ENCODE assay signal across 24 cellular contexts in genomic region chr19:56664511-56664910, GRCh38. TPM values are rescaled to one million over a fixed set of nuclear protein-coding genes. Genes with fewer than 3 reads are reported as not detected.
"Had no signal": no experiment of that assay in that cellular context is flagged by ENCODE, and none has a peak within 500 bp of the region (broad histone marks: within the 10 kb centered on the region; RNA-seq: fewer than 3 reads in every experiment).

No MANE protein-coding gene starts in this region.

- DNase-seq: colonic mucosa; cortex of kidney; effector CD8-positive, alpha-beta T cell; effector memory CD8-positive, alpha-beta T cell; endodermal cell; erythroblast; esophagus squamous epithelium; foreskin fibroblast; foreskin melanocyte; gastrocnemius medialis; glutamatergic neuron; heart right ventricle; hippocampal formation; left cardiac atrium; left lung; lower lobe of right lung; mesenchymal stem cell; midbrain had no signal

- ATAC-seq: effector memory CD8-positive, alpha-beta T cell; esophagus mucosa; gastrocnemius medialis; left cardiac atrium; left lung had no signal

- H3K4me1 ChIP-seq: colonic mucosa, esophagus squamous epithelium, gastrocnemius medialis, lower lobe of right lung had no signal

- H3K27me3 ChIP-seq: colonic mucosa, esophagus squamous epithelium, gastrocnemius medialis, heart right ventricle, left lung had no signal

- H3K27ac ChIP-seq: colonic mucosa, epithelial cell of prostate, esophagus squamous epithelium, gastrocnemius medialis, heart right ventricle, left lung, lower lobe of right lung had no signal

- H3K9me3 ChIP-seq: colonic mucosa, gastrocnemius medialis had no signal

- H3K4me3 ChIP-seq: colonic mucosa, esophagus squamous epithelium, gastrocnemius medialis, heart right ventricle, left lung, lower lobe of right lung had no signal

- H3K36me3 ChIP-seq: colonic mucosa had no signal

RNA-seq across cellular contexts. Expression of gene ZNF835, which starts 7.0 kb away (rescaled TPM):
- total RNA-seq: chondrocyte had no signal
- polyA plus RNA-seq: keratinocyte had no signal

RNA-seq across cellular contexts. Expression of gene SMIM17, which starts 21.6 kb away (rescaled TPM):
- total RNA-seq: colonic mucosa, esophagus mucosa, left lung, lower lobe of right lung, mononuclear cell had no signal
- polyA plus RNA-seq: liver had no signal
